ENCODE assay signal across 8 cellular contexts in the genomic region with DNA sequence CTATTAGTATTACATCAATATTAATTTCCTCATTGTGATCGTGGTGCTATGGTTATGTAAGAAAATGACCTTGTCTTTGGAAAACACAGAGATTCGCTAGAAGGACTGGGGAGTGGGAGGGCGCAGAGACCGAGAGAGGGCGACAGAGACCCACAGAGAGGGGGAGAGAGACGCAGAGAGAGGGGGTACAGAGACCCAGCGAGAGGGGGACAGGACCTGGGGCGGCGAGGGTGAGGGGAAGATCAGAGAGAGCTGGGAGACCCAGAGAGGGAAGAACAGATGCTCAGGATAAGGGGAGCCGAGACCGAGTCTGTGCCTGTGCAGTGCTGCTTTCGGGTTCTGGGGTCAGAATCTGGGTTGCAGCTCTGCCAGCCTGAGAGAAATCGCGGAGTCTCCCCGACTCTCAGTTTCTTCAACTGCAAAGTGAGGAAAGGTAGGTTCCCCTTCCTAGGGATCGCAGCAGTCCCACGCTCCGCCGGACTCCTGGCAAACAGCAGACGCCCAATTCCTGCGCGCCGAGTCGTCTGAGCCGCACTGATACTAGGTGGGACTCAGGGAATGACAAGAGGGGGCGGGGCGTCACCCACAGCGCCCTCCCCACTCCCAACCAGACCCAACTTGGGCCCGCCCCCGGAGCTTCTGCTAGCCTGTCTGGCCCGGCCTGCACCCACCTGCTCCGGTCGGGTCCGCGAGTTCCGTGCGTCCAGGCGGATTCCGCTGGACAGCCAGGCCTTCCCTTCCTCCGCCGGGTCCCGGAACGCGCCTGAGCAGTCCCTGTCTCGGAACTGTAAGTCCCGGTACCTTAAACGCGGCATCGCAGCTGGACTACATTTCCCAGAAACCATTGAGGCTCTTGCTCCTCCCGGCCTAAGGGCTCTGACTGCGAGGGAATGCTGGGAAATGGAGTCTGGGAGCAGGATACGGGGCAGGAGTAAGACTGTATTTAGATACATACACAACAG. TPM values are rescaled to one million over a fixed set of nuclear protein-coding genes. Genes with fewer than 3 reads are reported as not detected.
A peak's percentile ranks its signal among the peaks of the same experiment; 100 is the strongest.
DNase-seq lines count a peak whose midpoint lies in the region; ATAC-seq and TF ChIP-seq lines count a peak whose summit lies in the region.

No MANE protein-coding gene starts in this region.

- TF ChIP-seq CTCF in H9 (conservative IDR thresholded peaks at IDR 0.05): peak; percentile 62; the same call in 2 of the 3 replicates
- TF ChIP-seq CTCF in colonic mucosa (IDR thresholded peaks at IDR 0.05): peak; percentile 18

- no peak overlapping the region for H3K14ac ChIP-seq in H9 (ENCODE audit: insufficient read depth, low read length)

- H4K5ac ChIP-seq in H9 (ENCODE audit: insufficient read length, low read depth, low read length): no peak overlapping the region

- peak overlapping the region; percentile 80 to 86 for H3K4me3 Mint-ChIP-seq in H9
- H3K4me3 Mint-ChIP-seq in activated CD4-positive, alpha-beta T cell treated with anti-CD3 and anti-CD28 coated beads, Interleukin-2, amount 10 ng/mL, durations not matched to agents 7 days and 5 days: peak overlapping the region; percentile 62

- no CpG with 5 or more reads among the region's 52 CpGs for WGBS in H9 (ENCODE audit: extremely low coverage, insufficient read length, low lambda C conversion rate)

- no peak overlapping the region for H2BK120ac ChIP-seq in H9 (ENCODE audit: low read depth, low read length, poor library complexity, severe bottlenecking)

- H3K4ac ChIP-seq in H9 (ENCODE audit: low read depth, low read length): no peak overlapping the region

- H4K20me1 ChIP-seq in H9 (ENCODE audit: control insufficient read depth, insufficient read depth, insufficient read length): no peaks in the 10 kb centered on the region

- no peak overlapping the region for H2AFZ ChIP-seq in H9 (ENCODE audit: low read length)

- no peaks in the 10 kb centered on the region for H3K79me2 ChIP-seq in H9 (ENCODE audit: insufficient read depth, low read length)

- no peak overlapping the region for H4K8ac ChIP-seq in H9 (replicated peaks; ENCODE audit: insufficient read length, low read depth, low read length)

- CTCF ChIA-PET in activated CD4-positive, alpha-beta T cell treated with anti-CD3 and anti-CD28 coated beads, Interleukin-2, amount 10 ng/mL, durations not matched to agents 7 days and 5 days (lab: Charles Lee): interaction anchor here (0.9 to 1.5 kb wide), 4 partner anchors 8 to 178 kb away, joined by 3 to 5 read pairs (median 4); no protein-coding TSS in a partner anchor

- H3K4me2 ChIP-seq in H9 (ENCODE audit: insufficient read depth, insufficient read length, low read length): peak overlapping the region; percentile 76

- H2AK5ac ChIP-seq in H9 (ENCODE audit: insufficient read length, low read length): no peak overlapping the region

- peak overlapping the region; percentile 48 for H3K4me3 ChIP-seq in colonic mucosa

- no peak overlapping the region for H2BK15ac ChIP-seq in H9 (ENCODE audit: low read depth, low read length)

- H3K23ac ChIP-seq in H9 (ENCODE audit: insufficient read length, low read depth, low read length): no peak overlapping the region

- DNase-seq in AG08396 (ENCODE audit: low spot score): peak; percentile 81
- DNase-seq in H9: peak; percentile 89
- DNase-seq in NCI-H345 (lab: John Stamatoyannopoulos, UW): peak; percentile 83
- peak; percentile 66 for DNase-seq in activated CD4-positive, alpha-beta T cell treated with anti-CD3 and anti-CD28 coated beads, Interleukin-2, amount 10 ng/mL, durations not matched to agents 7 days and 5 days
- peak; percentile 88 for DNase-seq in colonic mucosa
- peak; percentile 82 to 88 for DNase-seq in left colon
- DNase-seq in stimulated activated CD4-positive, alpha-beta T cell treated with anti-CD3 and anti-CD28 coated beads, Interleukin-1b, Interleukin-23, amount 100 ng/mL, for 1 hour (ENCODE audit: low read depth in 2 of 2): peak; percentile 17 to 35

- no peaks in the 10 kb centered on the region; a peak in 1 of 7 replicates for H3K36me3 Mint-ChIP-seq in H9 (ENCODE audit: insufficient read depth in 1 of 3, low read depth in 3 of 3)
- peaks cover 1% of the 10 kb centered on the region for H3K36me3 Mint-ChIP-seq in activated CD4-positive, alpha-beta T cell treated with anti-CD3 and anti-CD28 coated beads, Interleukin-2, amount 10 ng/mL, durations not matched to agents 7 days and 5 days (ENCODE audit: low read depth)

- no peaks in the 10 kb centered on the region; a peak in 1 of 5 replicates for H3K9me3 Mint-ChIP-seq in H9
- H3K9me3 Mint-ChIP-seq in activated CD4-positive, alpha-beta T cell treated with anti-CD3 and anti-CD28 coated beads, Interleukin-2, amount 10 ng/mL, durations not matched to agents 7 days and 5 days: peaks cover 5% of the 10 kb centered on the region

- no peak overlapping the region for H3K56ac ChIP-seq in H9 (ENCODE audit: insufficient read length, low read depth, low read length)

- no peak overlapping the region for H2BK12ac ChIP-seq in H9 (ENCODE audit: insufficient read length, low read depth, low read length)

- H3K27me3 ChIP-seq in H9 (ENCODE audit: insufficient read depth, low read length): no peaks in the 10 kb centered on the region
- no peaks in the 10 kb centered on the region for H3K27me3 ChIP-seq in colonic mucosa

- H2BK5ac ChIP-seq in H9 (ENCODE audit: insufficient read length, low read length): no peak overlapping the region

- H3T11ph ChIP-seq in H9 (ENCODE audit: low read length): no peak overlapping the region

- H3K23me2 ChIP-seq in H9 (ENCODE audit: insufficient read length, low read depth, low read length, poor library complexity, severe bottlenecking): peaks cover 5% of the 10 kb centered on the region

- H4K91ac ChIP-seq in H9 (ENCODE audit: insufficient read length, low read depth, low read length): no peak overlapping the region

- peaks cover 3 to 6% of the 10 kb centered on the region in 2 experiments; a peak in 1 of 4 replicates for H3K4me1 Mint-ChIP-seq in H9
- peaks cover 8% of the 10 kb centered on the region for H3K4me1 Mint-ChIP-seq in activated CD4-positive, alpha-beta T cell treated with anti-CD3 and anti-CD28 coated beads, Interleukin-2, amount 10 ng/mL, durations not matched to agents 7 days and 5 days

- ATAC-seq in left colon (peak; percentile 94), HG03139 (IDR thresholded peaks at IDR 0.05; ENCODE audit: unreplicated experiment) (no peak)

- H3K36me3 ChIP-seq in colonic mucosa: no peaks in the 10 kb centered on the region

- H3K4me1 ChIP-seq in H9 (ENCODE audit: insufficient read depth, low read length): no peaks in the 10 kb centered on the region
- no peaks in the 10 kb centered on the region for H3K4me1 ChIP-seq in colonic mucosa

- no peaks in the 10 kb centered on the region for H3K79me1 ChIP-seq in H9 (ENCODE audit: insufficient read depth, low read depth, low read length, poor library complexity, severe bottlenecking)

- no peak overlapping the region for H2BK20ac ChIP-seq in H9 (ENCODE audit: low read depth, low read length, poor library complexity, severe bottlenecking)

- H3K9ac ChIP-seq in H9 (ENCODE audit: extremely low read depth, insufficient read length, low read length) (no peak overlapping the region), colonic mucosa (ENCODE audit: low read depth in 2 of 2, low read length in 2 of 2) (peak overlapping the region; percentile 66 to 70)

- H3K27ac ChIP-seq in H9 (ENCODE audit: insufficient read length, low read depth, low read length) (no peak overlapping the region), colonic mucosa (no peak overlapping the region)

- POLR2A ChIA-PET in activated CD4-positive, alpha-beta T cell treated with anti-CD3 and anti-CD28 coated beads, Interleukin-2, amount 10 ng/mL, durations not matched to agents 7 days and 5 days (lab: Charles Lee): no interaction called here

- no peak overlapping the region for H3K18ac ChIP-seq in H9 (ENCODE audit: insufficient read length, low read depth, low read length)

- H3K27ac Mint-ChIP-seq in H9: peak overlapping the region in 1 of 3 experiments; percentile 68; a peak in 1 of 7 replicates
- no peak overlapping the region for H3K27ac Mint-ChIP-seq in activated CD4-positive, alpha-beta T cell treated with anti-CD3 and anti-CD28 coated beads, Interleukin-2, amount 10 ng/mL, durations not matched to agents 7 days and 5 days

- H3K9me3 ChIP-seq in H9 (ENCODE audit: control insufficient read depth, low read depth, low read length): no peaks in the 10 kb centered on the region
- H3K9me3 ChIP-seq in colonic mucosa: no peaks in the 10 kb centered on the region

- peaks cover 40% of the 10 kb centered on the region for H3K27me3 Mint-ChIP-seq in H9 (ENCODE audit: low read depth)
- peaks cover 15% of the 10 kb centered on the region for H3K27me3 Mint-ChIP-seq in activated CD4-positive, alpha-beta T cell treated with anti-CD3 and anti-CD28 coated beads, Interleukin-2, amount 10 ng/mL, durations not matched to agents 7 days and 5 days

- intact Hi-C loops in colonic mucosa (cut with DNase I): no loop called here
- intact Hi-C loops in left colon (cut with DNase I, micrococcal nuclease): no loop called here

RNA-seq across cellular contexts. Expression of gene IZUMO2, which starts 15.3 kb away (rescaled TPM):
- total RNA-seq in H9 (2021) (0.81 TPM in 1 of 2 replicates, not detected in the other), colonic mucosa (under 1 TPM in 1 of 2 donors, not detected in 1; 0.49 TPM), left colon (not detected)
- total RNA-seq in activated CD4-positive, alpha-beta T cell treated with anti-CD3 and anti-CD28 coated beads, Interleukin-2, amount 10 ng/mL, durations not matched to agents 7 days and 5 days: not detected

RNA-seq across cellular contexts. Expression of gene MYH14, which starts 55.7 kb away (rescaled TPM):
- total RNA-seq in H9 (2021) (27.7 and 28.6 TPM in 2 replicates), colonic mucosa (100 to 1,000 TPM; 506 to 509 TPM), left colon (100 to 1,000 TPM; 455 to 653 TPM)
- not detected for total RNA-seq in activated CD4-positive, alpha-beta T cell treated with anti-CD3 and anti-CD28 coated beads, Interleukin-2, amount 10 ng/mL, durations not matched to agents 7 days and 5 days

Comparison
In these comparisons a context has a peak if more than half of its experiments do, and no peak if none do; other contexts are left out.
1. DNase-seq: peak in every context shown above with its lines; median percentile 89 in H9; 88 in colonic mucosa; 85 in left colon; 83 in NCI-H345; 81 in AG08396; 66 in activated CD4-positive, alpha-beta T cell treated with anti-CD3 and anti-CD28 coated beads, Interleukin-2, amount 10 ng/mL, durations not matched to agents 7 days and 5 days; 26 in stimulated activated CD4-positive, alpha-beta T cell treated with anti-CD3 and anti-CD28 coated beads, Interleukin-1b, Interleukin-23, amount 100 ng/mL, for 1 hour.
2. RNA of gene MYH14, which starts 55.7 kb away (total RNA-seq): 455 to 653 TPM in left colon, 506 to 509 TPM in colonic mucosa and 27.7 to 28.6 TPM in H9; not detected in activated CD4-positive, alpha-beta T cell treated with anti-CD3 and anti-CD28 coated beads, Interleukin-2, amount 10 ng/mL, durations not matched to agents 7 days and 5 days; every median in the first group is over 10 times any median in the second.